1 cellular context compared by ENCODE assay signal in genomic region chrX:48897157-48897620, GRCh38.
TF ChIP-seq lines count a peak whose summit lies in the region.

No MANE protein-coding gene starts in this region.

TF ChIP-seq in A549, 52 proteins besides CTCF, POLR2A, EP300 and RAD21 (continued from another document):
- TF ChIP-seq MAX (IDR thresholded peaks at IDR 0.05) (peak; percentile 31; the same call in 1 of the 2 replicates), FOSB (CRISPR knock-in tag; IDR thresholded peaks at IDR 0.05) (0 out of 2 replicates have a peak, but pooled peaks have one; percentile 21), HOXB5 (CRISPR knock-in tag; IDR thresholded peaks at IDR 0.05) (no peak), REST (IDR thresholded peaks at IDR 0.05) (no peak), CEBPB (IDR thresholded peaks at IDR 0.05) (no peak)
